10 cellular contexts compared by ENCODE assay signal in the genomic region with DNA sequence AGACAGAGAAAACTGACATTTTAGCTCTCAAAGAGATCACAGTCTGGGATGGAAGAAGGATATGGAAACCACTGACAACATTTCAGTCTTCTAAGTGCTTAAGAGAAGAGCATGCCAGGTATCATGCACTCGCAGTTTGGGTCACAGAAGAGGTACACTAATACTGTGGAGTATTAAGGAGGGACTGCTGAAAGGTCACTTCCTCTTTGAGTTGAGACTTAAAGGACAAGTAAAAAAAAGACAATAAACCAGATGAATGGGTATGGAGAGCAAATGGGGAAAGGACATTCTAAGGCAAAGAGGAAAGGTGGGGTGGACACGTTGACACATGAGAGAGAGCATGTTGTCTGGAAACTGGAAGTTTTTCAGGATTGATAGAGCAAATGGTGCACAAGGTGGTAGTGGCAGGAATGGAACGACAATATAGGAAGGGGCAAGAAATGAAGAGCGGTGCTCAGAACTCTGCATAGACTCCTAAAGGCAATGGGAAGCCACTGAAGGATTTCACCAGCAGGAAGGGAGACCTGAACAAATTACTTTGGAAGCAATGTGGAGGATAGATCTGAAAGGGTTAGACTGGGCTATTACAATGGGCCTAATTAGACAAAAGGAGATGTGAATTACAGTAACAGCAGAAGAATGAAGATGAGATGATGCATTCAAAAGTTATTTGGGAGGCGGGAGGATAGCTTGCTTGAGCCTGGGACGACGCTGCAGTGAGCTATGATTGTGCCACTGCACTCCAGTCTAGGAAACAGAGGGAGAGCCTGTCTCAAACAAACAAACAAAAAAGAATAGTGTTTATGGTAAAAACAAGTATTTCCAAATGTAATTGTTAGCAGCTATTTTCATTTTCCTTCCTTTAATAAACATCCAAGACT. TPM values are rescaled to one million over a fixed set of nuclear protein-coding genes. Genes with fewer than 3 reads are reported as not detected.
DNase-seq lines count a peak whose midpoint lies in the region; ATAC-seq and TF ChIP-seq lines count a peak whose summit lies in the region.
"Had no signal": no experiment of that assay in that cellular context is flagged by ENCODE, and none has a peak within 500 bp of the region (broad histone marks: within the 10 kb centered on the region; RNA-seq: fewer than 3 reads in every experiment).

No MANE protein-coding gene starts in this region.

- intact Hi-C loops in prostate gland (cut with DNase I) = no loop called here
- intact Hi-C loops in sciatic nerve (cut with DNase I) = no loop called here

- ATAC-seq in GM21360 (IDR thresholded peaks at IDR 0.05; ENCODE audit: unreplicated experiment) = peak; percentile 36
- ATAC-seq in HG03439 (IDR thresholded peaks at IDR 0.05; ENCODE audit: unreplicated experiment) = no peak
- ATAC-seq in sciatic nerve = no peak
- no peak for ATAC-seq in HG02973 (IDR thresholded peaks at IDR 0.05; ENCODE audit: unreplicated experiment)

- TF ChIP-seq CTCF in fibroblast of the aortic adventitia (IDR thresholded peaks at IDR 0.05; ENCODE audit: insufficient read depth, low read length) (no peak), prostate gland (IDR thresholded peaks at IDR 0.05) (no peak)

- no peak for TF ChIP-seq POLR2A in prostate gland (IDR thresholded peaks at IDR 0.05)

- H3K27ac ChIP-seq in prostate gland = no peak overlapping the region

- H3K36me3 ChIP-seq in prostate gland = no peaks in the 10 kb centered on the region

- H3K4me1 ChIP-seq in prostate gland (replicated peaks) = no peaks in the 10 kb centered on the region

- H3K4me3 ChIP-seq in fibroblast of the aortic adventitia (ENCODE audit: low read depth, low read length) (no peak overlapping the region), prostate gland (no peak overlapping the region)

- no peaks in the 10 kb centered on the region for H3K9me3 ChIP-seq in prostate gland

- peak; percentile 66 for DNase-seq in A172 (ENCODE audit: low spot score)
- peak; percentile 35 for DNase-seq in RPMI8226
- DNase-seq in fibroblast of the aortic adventitia (ENCODE audit: low read depth) = peak; percentile 62
- DNase-seq in prostate gland (ENCODE audit: low spot score) = no peak
- DNase-seq in sciatic nerve (ENCODE audit: low spot score) = no peak
- DNase-seq: activated T-cell treated with anti-CD3 and anti-CD28 coated beads for 4 hours, AML-193 had no signal

- no peaks in the 10 kb centered on the region for H3K27me3 ChIP-seq in prostate gland (replicated peaks; ENCODE audit: insufficient read depth)

- 75% methylated on average over 7 of the region's 7 CpGs for WGBS in prostate gland

RNA-seq across cellular contexts. Expression of a gene that starts 11.1 kb away (rescaled TPM):
- 7.3 and 8.5 TPM in 2 replicates for total RNA-seq in A172 (2014; rRNA removed; shearing (Covaris generic))
- total RNA-seq in fibroblast of the aortic adventitia (ENCODE audit: low replicate concordance) (17.1 and 19.0 TPM in 2 replicates), prostate gland (10 to 100 TPM in 1 of 2 donors, 1 to 10 TPM in 1; 9.2 to 22.2 TPM), sciatic nerve (6.6 TPM)

Comparison
In these comparisons a context has a peak if more than half of its experiments do, and no peak if none do; other contexts are left out.
1. DNase-seq: peak in A172 (single experiment), RPMI8226 (single experiment) and fibroblast of the aortic adventitia (single experiment); none in prostate gland (single experiment) and sciatic nerve (single experiment).